ENCODE assay signal across 8 cellular contexts in genomic region chr11:109864834-109865557, GRCh38.
DNase-seq lines count a peak whose midpoint lies in the region; ATAC-seq and TF ChIP-seq lines count a peak whose summit lies in the region.

No MANE protein-coding gene starts in this region.

- peaks cover 2% of the 10 kb centered on the region for H3K27me3 Mint-ChIP-seq in activated CD8-positive, alpha-beta memory T cell treated with anti-CD3 and anti-CD28 coated beads, Interleukin-2, amount 10 ng/mL, durations not matched to agents 7 days and 5 days
- no peaks in the 10 kb centered on the region for H3K27me3 Mint-ChIP-seq in CD8-positive, alpha-beta T cell (ENCODE audit: low read depth)

- no peaks in the 10 kb centered on the region for H3K4me1 Mint-ChIP-seq in activated CD8-positive, alpha-beta memory T cell treated with anti-CD3 and anti-CD28 coated beads, Interleukin-2, amount 10 ng/mL, durations not matched to agents 7 days and 5 days
- H3K4me1 Mint-ChIP-seq in CD8-positive, alpha-beta T cell (ENCODE audit: low read depth), result no peaks in the 10 kb centered on the region

- DNase-seq in NCI-H1105 treated with DMSO at 0.1 percent for 48 hours (lab: John Stamatoyannopoulos, UW) (peak; percentile 54), iris pigment epithelial cell (ENCODE audit: low read depth) (peak; percentile 92), epidermal melanocyte (ENCODE audit: insufficient read length, low spot score) (no peak), NCI-H1694 treated with DMSO at 0.1 percent for 48 hours (lab: John Stamatoyannopoulos, UW) (no peak)
- DNase-seq in activated CD8-positive, alpha-beta memory T cell treated with anti-CD3 and anti-CD28 coated beads, Interleukin-2, amount 10 ng/mL, durations not matched to agents 7 days and 5 days, result no peak
- DNase-seq in CD8-positive, alpha-beta T cell, result no peak

- intact Hi-C loops in CD8-positive, alpha-beta T cell (cut with DNase I, micrococcal nuclease), result no loop called here

- no peak overlapping the region for H3K27ac ChIP-seq in CD8-positive, alpha-beta T cell (ENCODE audit: low read depth, low read length)

- H3K27ac Mint-ChIP-seq in activated CD8-positive, alpha-beta memory T cell treated with anti-CD3 and anti-CD28 coated beads, Interleukin-2, amount 10 ng/mL, durations not matched to agents 7 days and 5 days, result no peak overlapping the region
- H3K27ac Mint-ChIP-seq in CD8-positive, alpha-beta T cell, result no peak overlapping the region

- CTCF ChIA-PET in activated CD8-positive, alpha-beta memory T cell treated with anti-CD3 and anti-CD28 coated beads, Interleukin-2, amount 10 ng/mL, durations not matched to agents 7 days and 5 days (lab: Charles Lee), result interaction anchor here (0.5 kb wide), 1 partner anchor 246 kb away, joined by 4 read pairs; no protein-coding TSS in a partner anchor
- CTCF ChIA-PET in CD8-positive, alpha-beta T cell (lab: Charles Lee), result no interaction called here

- no peak for TF ChIP-seq CTCF in CD8-positive, alpha-beta T cell (IDR thresholded peaks at IDR 0.05)

- H3K4me1 ChIP-seq in CD8-positive, alpha-beta T cell (ENCODE audit: insufficient read depth, low read length), result no peaks in the 10 kb centered on the region

- no peak overlapping the region for H3K4me3 ChIP-seq in CD8-positive, alpha-beta T cell (ENCODE audit: low read depth, low read length)

- no peaks in the 10 kb centered on the region for H3K36me3 Mint-ChIP-seq in activated CD8-positive, alpha-beta memory T cell treated with anti-CD3 and anti-CD28 coated beads, Interleukin-2, amount 10 ng/mL, durations not matched to agents 7 days and 5 days
- H3K36me3 Mint-ChIP-seq in CD8-positive, alpha-beta T cell, result no peaks in the 10 kb centered on the region

- H3K27me3 ChIP-seq in CD8-positive, alpha-beta T cell (ENCODE audit: insufficient read depth, low read length), result no peaks in the 10 kb centered on the region

- POLR2A ChIA-PET in CD8-positive, alpha-beta T cell (lab: Charles Lee), result no interaction called here

- no peaks in the 10 kb centered on the region for H3K36me3 ChIP-seq in CD8-positive, alpha-beta T cell (ENCODE audit: insufficient read depth, low read length)

- peak; percentile 48 for ATAC-seq in GM18519 (IDR thresholded peaks at IDR 0.05; ENCODE audit: low FRiP score, unreplicated experiment)
- ATAC-seq in HG02571 (IDR thresholded peaks at IDR 0.05; ENCODE audit: unreplicated experiment), result peak; percentile 27
- no peak for ATAC-seq in activated CD8-positive, alpha-beta memory T cell treated with anti-CD3 and anti-CD28 coated beads, Interleukin-2, amount 10 ng/mL, durations not matched to agents 7 days and 5 days
- ATAC-seq in CD8-positive, alpha-beta T cell, result no peak

- no peak overlapping the region for H3K4me3 Mint-ChIP-seq in activated CD8-positive, alpha-beta memory T cell treated with anti-CD3 and anti-CD28 coated beads, Interleukin-2, amount 10 ng/mL, durations not matched to agents 7 days and 5 days
- no peak overlapping the region for H3K4me3 Mint-ChIP-seq in CD8-positive, alpha-beta T cell

- no peaks in the 10 kb centered on the region for H3K9me3 Mint-ChIP-seq in activated CD8-positive, alpha-beta memory T cell treated with anti-CD3 and anti-CD28 coated beads, Interleukin-2, amount 10 ng/mL, durations not matched to agents 7 days and 5 days (ENCODE audit: low read depth)
- H3K9me3 Mint-ChIP-seq in CD8-positive, alpha-beta T cell, result no peaks in the 10 kb centered on the region

- no peaks in the 10 kb centered on the region for H3K9me3 ChIP-seq in CD8-positive, alpha-beta T cell (ENCODE audit: low read length)

Comparison
In these comparisons a context has a peak if more than half of its experiments do, and no peak if none do; other contexts are left out.
1. ATAC-seq: peak in GM18519 (single experiment) and HG02571 (single experiment); none in activated CD8-positive, alpha-beta memory T cell treated with anti-CD3 and anti-CD28 coated beads, Interleukin-2, amount 10 ng/mL, durations not matched to agents 7 days and 5 days (single experiment) and CD8-positive, alpha-beta T cell (single experiment).
2. DNase-seq: peak in NCI-H1105 treated with DMSO at 0.1 percent for 48 hours (single experiment) and iris pigment epithelial cell (single experiment); none in epidermal melanocyte (single experiment), activated CD8-positive, alpha-beta memory T cell treated with anti-CD3 and anti-CD28 coated beads, Interleukin-2, amount 10 ng/mL, durations not matched to agents 7 days and 5 days (single experiment), CD8-positive, alpha-beta T cell (0 of 7) and NCI-H1694 treated with DMSO at 0.1 percent for 48 hours (single experiment).